ENCODE assay signal across 18 cellular contexts in the genomic region with DNA sequence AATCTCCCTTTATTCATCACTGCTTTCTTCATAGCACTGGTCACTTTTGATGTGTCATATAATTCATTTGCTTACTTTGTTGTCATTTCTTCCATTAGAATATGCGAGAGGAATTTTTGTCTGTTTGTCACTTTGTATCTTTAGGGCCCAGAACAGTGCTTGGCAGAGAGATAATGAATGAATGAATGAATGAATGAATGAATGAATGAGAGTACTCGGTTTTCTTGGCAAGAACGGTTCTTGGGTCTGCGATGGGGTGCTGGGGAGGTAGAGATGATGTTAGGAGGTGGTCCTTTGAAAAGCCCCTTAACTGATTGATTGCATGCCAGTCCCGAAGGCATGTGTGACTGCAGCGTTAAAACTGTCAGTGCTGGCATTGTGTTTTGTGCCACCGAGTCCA. TPM values are rescaled to one million over a fixed set of nuclear protein-coding genes. Genes with fewer than 3 reads are reported as not detected.
"Had no signal": no experiment of that assay in that cellular context is flagged by ENCODE, and none has a peak within 500 bp of the region (broad histone marks: within the 10 kb centered on the region; RNA-seq: fewer than 3 reads in every experiment).

No MANE protein-coding gene starts in this region.

- H3K36me3 ChIP-seq: ovary had no signal

- H3K9me3 Mint-ChIP-seq: activated naive CD8-positive, alpha-beta T cell treated with anti-CD3 and anti-CD28 coated beads for 36 hours; activated T-cell treated with anti-CD3 and anti-CD28 coated beads, Interleukin-2, amount 50 U/mL, for 4 hours; memory B cell; neural crest cell; stimulated activated naive CD8-positive, alpha-beta T cell treated with anti-CD3 and anti-CD28 coated beads, Interleukin-15, Interleukin-2, amounts not matched to agents 100 ng/mL and 50 ng/mL, for 24 hours had no signal

- H3K27ac Mint-ChIP-seq: activated CD8-positive, alpha-beta memory T cell treated with anti-CD3 and anti-CD28 coated beads, Interleukin-2, amount 10 ng/mL, durations not matched to agents 7 days and 5 days; activated naive CD8-positive, alpha-beta T cell treated with anti-CD3 and anti-CD28 coated beads for 36 hours; memory B cell; stimulated activated naive CD8-positive, alpha-beta T cell treated with anti-CD3 and anti-CD28 coated beads, Interleukin-15, Interleukin-2, amounts not matched to agents 100 ng/mL and 50 ng/mL, for 24 hours had no signal

- H3K4me3 Mint-ChIP-seq: activated CD8-positive, alpha-beta memory T cell treated with anti-CD3 and anti-CD28 coated beads, Interleukin-2, amount 10 ng/mL, durations not matched to agents 7 days and 5 days; activated naive CD8-positive, alpha-beta T cell treated with anti-CD3 and anti-CD28 coated beads for 36 hours; activated T-cell treated with anti-CD3 and anti-CD28 coated beads, Interleukin-2, amount 50 U/mL, for 4 hours; memory B cell; neural crest cell; stimulated activated naive CD8-positive, alpha-beta T cell treated with anti-CD3 and anti-CD28 coated beads, Interleukin-15, Interleukin-2, amounts not matched to agents 100 ng/mL and 50 ng/mL, for 24 hours had no signal

- H3K27me3 Mint-ChIP-seq: activated CD8-positive, alpha-beta memory T cell treated with anti-CD3 and anti-CD28 coated beads, Interleukin-2, amount 10 ng/mL, durations not matched to agents 7 days and 5 days; activated naive CD8-positive, alpha-beta T cell treated with anti-CD3 and anti-CD28 coated beads for 36 hours; memory B cell; stimulated activated naive CD8-positive, alpha-beta T cell treated with anti-CD3 and anti-CD28 coated beads, Interleukin-15, Interleukin-2, amounts not matched to agents 100 ng/mL and 50 ng/mL, for 24 hours had no signal

- H3K4me3 ChIP-seq: colonic mucosa, ovary, SJSA1, tibial nerve had no signal

- ATAC-seq: activated CD8-positive, alpha-beta memory T cell treated with anti-CD3 and anti-CD28 coated beads, Interleukin-2, amount 10 ng/mL, durations not matched to agents 7 days and 5 days; activated T-cell treated with anti-CD3 and anti-CD28 coated beads, Interleukin-2, amount 50 U/mL, for 4 hours had no signal

- H3K27ac ChIP-seq: colonic mucosa, epithelial cell of prostate, ovary, SJSA1 had no signal

- H3K4me1 Mint-ChIP-seq: activated CD8-positive, alpha-beta memory T cell treated with anti-CD3 and anti-CD28 coated beads, Interleukin-2, amount 10 ng/mL, durations not matched to agents 7 days and 5 days; activated naive CD8-positive, alpha-beta T cell treated with anti-CD3 and anti-CD28 coated beads for 36 hours; memory B cell had no signal

- DNase-seq: activated CD4-positive, alpha-beta T cell treated with anti-CD3 and anti-CD28 coated beads for 1 hour; activated CD4-positive, alpha-beta T cell treated with anti-CD3 and anti-CD28 coated beads, Interleukin-2, amount 50 U/mL, for 48 hours; activated CD8-positive, alpha-beta memory T cell treated with anti-CD3 and anti-CD28 coated beads, Interleukin-2, amount 10 ng/mL, durations not matched to agents 7 days and 5 days; activated effector memory CD4-positive, alpha-beta T cell treated with anti-CD3 and anti-CD28 coated beads, Interleukin-2, amount 50 U/mL, for 16 hours; activated naive CD8-positive, alpha-beta T cell treated with anti-CD3 and anti-CD28 coated beads for 36 hours; activated T-cell treated with anti-CD3 and anti-CD28 coated beads, Interleukin-2, amount 50 U/mL, for 4 hours; effector CD8-positive, alpha-beta T cell; stimulated activated CD4-positive, alpha-beta T cell treated with anti-CD3 and anti-CD28 coated beads, Interleukin-15, amount 100 ng/mL, for 24 hours; stimulated activated CD4-positive, alpha-beta T cell treated with anti-CD3 and anti-CD28 coated beads, Interleukin-4, amount 100 ng/mL, for 24 hours; T-helper 9 cell had no signal

- H3K4me1 ChIP-seq: colonic mucosa, SJSA1 had no signal

- H3K27me3 ChIP-seq: colonic mucosa, ovary, SJSA1, tibial nerve had no signal

- H3K9me3 ChIP-seq: colonic mucosa, ovary, SJSA1, tibial nerve had no signal

RNA-seq across cellular contexts. Expression of a gene that starts 52.4 kb away (rescaled TPM):
- total RNA-seq: activated naive CD8-positive, alpha-beta T cell treated with anti-CD3 and anti-CD28 coated beads for 36 hours had no signal
